Comparison of ENCODE assay signal across 8 cellular contexts in genomic region chr12:12562016-12562483, GRCh38. TPM values are rescaled to one million over a fixed set of nuclear protein-coding genes. Genes with fewer than 3 reads are reported as not detected.
DNase-seq lines count a peak whose midpoint lies in the region; ATAC-seq and TF ChIP-seq lines count a peak whose summit lies in the region.

No MANE protein-coding gene starts in this region.

- H3K27me3 Mint-ChIP-seq in activated naive CD8-positive, alpha-beta T cell treated with anti-CD3 and anti-CD28 coated beads, Interleukin-2, amount 50 U/mL, for 24 hours: no peaks in the 10 kb centered on the region

- no peak for ATAC-seq in activated naive CD8-positive, alpha-beta T cell treated with anti-CD3 and anti-CD28 coated beads, Interleukin-2, amount 50 U/mL, for 24 hours
- ATAC-seq in GM21423 (IDR thresholded peaks at IDR 0.05; ENCODE audit: unreplicated experiment): no peak

- H3K27me3 ChIP-seq in right atrium auricular region: no peaks in the 10 kb centered on the region

- no peaks in the 10 kb centered on the region for H3K9me3 ChIP-seq in right atrium auricular region

- peak in 3 of 4 experiments; percentile 12 to 33 (median 22) for DNase-seq in activated CD4-positive, CD25-positive, alpha-beta regulatory T cell (lab: John Stamatoyannopoulos, UW)
- no peak for DNase-seq in activated CD4-positive, CD25-positive, alpha-beta regulatory T cell treated with anti-CD3 and anti-CD28 coated beads, Interleukin-2, amount 50 U/mL, for 72 hours
- peak; percentile 39 for DNase-seq in RPMI8226
- peak; percentile 27 for DNase-seq in activated naive CD8-positive, alpha-beta T cell treated with anti-CD3 and anti-CD28 coated beads, Interleukin-2, amount 50 U/mL, for 24 hours
- no peak for DNase-seq in right atrium auricular region (ENCODE audit: low spot score)
- peak; percentile 59 for DNase-seq in retina
- DNase-seq in cerebellar cortex (ENCODE audit: low spot score): no peak

- H3K27ac Mint-ChIP-seq in activated naive CD8-positive, alpha-beta T cell treated with anti-CD3 and anti-CD28 coated beads, Interleukin-2, amount 50 U/mL, for 24 hours: peak overlapping the region; percentile 83

- TF ChIP-seq CTCF in right atrium auricular region (IDR thresholded peaks at IDR 0.05): peak in 1 of 2 donors; percentile 7

- peaks cover 21% of the 10 kb centered on the region for H3K36me3 Mint-ChIP-seq in activated naive CD8-positive, alpha-beta T cell treated with anti-CD3 and anti-CD28 coated beads, Interleukin-2, amount 50 U/mL, for 24 hours (ENCODE audit: low read depth)

- H3K4me3 ChIP-seq in right atrium auricular region: peak overlapping the region; percentile 72 to 83

- H3K4me1 Mint-ChIP-seq in activated naive CD8-positive, alpha-beta T cell treated with anti-CD3 and anti-CD28 coated beads, Interleukin-2, amount 50 U/mL, for 24 hours: peaks cover 45% of the 10 kb centered on the region

- no peaks in the 10 kb centered on the region for H3K36me3 ChIP-seq in right atrium auricular region

- peaks cover 0 to 33% of the 10 kb centered on the region in 2 donors for H3K4me1 ChIP-seq in right atrium auricular region

- H3K27ac ChIP-seq in right atrium auricular region: peak overlapping the region; percentile 100

- peaks cover 4% of the 10 kb centered on the region for H3K9me3 Mint-ChIP-seq in activated naive CD8-positive, alpha-beta T cell treated with anti-CD3 and anti-CD28 coated beads, Interleukin-2, amount 50 U/mL, for 24 hours

- H3K4me3 Mint-ChIP-seq in activated naive CD8-positive, alpha-beta T cell treated with anti-CD3 and anti-CD28 coated beads, Interleukin-2, amount 50 U/mL, for 24 hours: peak overlapping the region; percentile 78

RNA-seq across cellular contexts. Expression of gene DUSP16, which starts 0.6 kb away (rescaled TPM):
- 10 to 100 TPM in 1 of 2 donors, 1 to 10 TPM in 1; 9.6 to 18.7 TPM for total RNA-seq in right atrium auricular region

RNA-seq across cellular contexts. Expression of gene CREBL2, which starts 49.6 kb away (rescaled TPM):
- 10 to 100 TPM; 22.7 to 27.4 TPM for total RNA-seq in right atrium auricular region

Comparison
In these comparisons a context has a peak if more than half of its experiments do, and no peak if none do; other contexts are left out.
1. DNase-seq: peak in activated CD4-positive, CD25-positive, alpha-beta regulatory T cell (3 of 4), RPMI8226 (single experiment), activated naive CD8-positive, alpha-beta T cell treated with anti-CD3 and anti-CD28 coated beads, Interleukin-2, amount 50 U/mL, for 24 hours (single experiment) and retina (single experiment); none in activated CD4-positive, CD25-positive, alpha-beta regulatory T cell treated with anti-CD3 and anti-CD28 coated beads, Interleukin-2, amount 50 U/mL, for 72 hours (single experiment), right atrium auricular region (single experiment) and cerebellar cortex (single experiment).